33 cellular contexts compared by ENCODE assay signal in genomic region chr2:137183206-137183605, GRCh38.
DNase-seq lines count a peak whose midpoint lies in the region; ATAC-seq and TF ChIP-seq lines count a peak whose summit lies in the region.
"Had no signal": no experiment of that assay in that cellular context is flagged by ENCODE, and none has a peak within 500 bp of the region (broad histone marks: within the 10 kb centered on the region; RNA-seq: fewer than 3 reads in every experiment).

No MANE protein-coding gene starts in this region.

- no peak overlapping the region; a peak in 1 of 4 replicates for H3K27ac ChIP-seq in SK-N-SH (ENCODE audit: low read depth in 2 of 2, low read length in 1 of 2)
- H3K27ac ChIP-seq: 22Rv1; A549; BLaER1; BLaER1 treated with 17β-estradiol and CSF1 and Interleukin-3, amounts not matched to agents 10 nM and 100 nM; C4-2B had no signal

- no peaks in the 10 kb centered on the region for H3K9me2 ChIP-seq in SK-N-SH

- no peak for TF ChIP-seq CTCF in SK-N-SH (IDR thresholded peaks at IDR 0.05)

- H3K9me3 ChIP-seq in SK-N-SH: no peaks in the 10 kb centered on the region
- H3K9me3 ChIP-seq: A549, BE2C, Caco-2 had no signal

- no peaks in the 10 kb centered on the region for H4K20me1 ChIP-seq in SK-N-SH (ENCODE audit: insufficient read depth)
- H4K20me1 ChIP-seq: BLaER1; BLaER1 treated with 17β-estradiol and CSF1 and Interleukin-3, amounts not matched to agents 10 nM and 100 nM had no signal

- CTCF ChIA-PET in SK-N-SH (lab: Yijun Ruan, JAX): interaction anchor here (1.3 to 1.8 kb wide), 2 partner anchors 16 to 53 kb away, joined by 3 to 4 read pairs; no protein-coding TSS in a partner anchor

- H3K9ac ChIP-seq in SK-N-SH: no peak overlapping the region
- H3K9ac ChIP-seq: BLaER1; BLaER1 treated with 17β-estradiol and CSF1 and Interleukin-3, amounts not matched to agents 10 nM and 100 nM had no signal

- H3K27me3 ChIP-seq in SK-N-SH (ENCODE audit: insufficient read depth): no peaks in the 10 kb centered on the region
- H3K27me3 ChIP-seq: BE2C; BLaER1; BLaER1 treated with 17β-estradiol and CSF1 and Interleukin-3, amounts not matched to agents 10 nM and 100 nM had no signal

- no peaks in the 10 kb centered on the region for H3K79me2 ChIP-seq in SK-N-SH (ENCODE audit: insufficient read depth)

- TF ChIP-seq EP300 in SK-N-SH (IDR thresholded peaks at IDR 0.05; ENCODE audit: borderline replicate concordance in 1 of 2, low read depth in 1 of 2, low read length in 1 of 2): peak in 1 of 2 experiments; percentile 85; a peak in 2 of 4 replicates

- H3K4me3 ChIP-seq in SK-N-SH (ENCODE audit: low read depth in 2 of 2, low read length in 1 of 2): no peak overlapping the region
- H3K4me3 ChIP-seq: A549; BLaER1; BLaER1 treated with 17β-estradiol and CSF1 and Interleukin-3, amounts not matched to agents 10 nM and 100 nM had no signal

- H3K4me2 ChIP-seq in SK-N-SH: no peak overlapping the region
- H3K4me2 ChIP-seq: A549; BLaER1; BLaER1 treated with 17β-estradiol and CSF1 and Interleukin-3, amounts not matched to agents 10 nM and 100 nM had no signal

- peaks cover 0 to 12% of the 10 kb centered on the region in 2 experiments; a peak in 2 of 4 replicates for H3K4me1 ChIP-seq in SK-N-SH (ENCODE audit: control insufficient read depth in 1 of 2, insufficient read depth in 2 of 2, low read depth in 1 of 2, low read length in 1 of 2)
- H3K4me1 ChIP-seq: A549, BE2C had no signal

- H3K36me3 ChIP-seq in SK-N-SH (replicated peaks in 1 of 2; ENCODE audit: control insufficient read depth in 1 of 2, insufficient read depth in 2 of 2, low read length in 1 of 2): no peaks in the 10 kb centered on the region
- H3K36me3 ChIP-seq: BE2C; BLaER1; BLaER1 treated with 17β-estradiol and CSF1 and Interleukin-3, amounts not matched to agents 10 nM and 100 nM had no signal

- POLR2A ChIA-PET in SK-N-SH (lab: Yijun Ruan, JAX): no interaction called here

- 41% methylated on average over 2 of the region's 2 CpGs for WGBS in SK-N-SH (ENCODE audit: low lambda C conversion rate)

- H2AFZ ChIP-seq in SK-N-SH (ENCODE audit: low read depth): no peak overlapping the region

- H3F3A ChIP-seq in SK-N-SH (replicated peaks; ENCODE audit: insufficient read depth): peaks cover 10% of the 10 kb centered on the region

- ATAC-seq in SK-N-SH treated with all-trans-retinoic acid at 6 μM for 48 hours: no peak
- ATAC-seq: A549; CD8-positive, alpha-beta T cell had no signal

- TF ChIP-seq RAD21 in SK-N-SH (IDR thresholded peaks at IDR 0.05; ENCODE audit: low read length): no peak

- DNase-seq in NCI-H2171 treated with DMSO at 0.1 percent for 48 hours (lab: John Stamatoyannopoulos, UW) (peak; percentile 34), NCI-H2171 (lab: John Stamatoyannopoulos, UW) (no peak), SK-N-DZ (ENCODE audit: low spot score) (peak; percentile 6), SK-N-SH (peak; percentile 5), T1000 (lab: John Stamatoyannopoulos, UW) (no peak), NCI-H446 (lab: John Stamatoyannopoulos, UW) (no peak), dermis blood vessel endothelial cell (no peak)
- DNase-seq: 8988T; ACHN; AML-193; BE2C; C1 segment of cervical spinal cord; Caco-2; Calu3; CD4-positive, alpha-beta memory T cell; CD4-positive, alpha-beta T cell; CD4-positive, CD25-positive, alpha-beta regulatory T cell; CD8-positive, alpha-beta memory T cell; CD8-positive, alpha-beta T cell; COR-L47; DMS 273 treated with DMSO at 0.1 percent for 48 hours; DMS153; DMS53; DMS79; DMS79 treated with DMSO at 0.1 percent for 48 hours; DND-41; EL had no signal

TF ChIP-seq in SK-N-SH, 30 proteins besides CTCF, POLR2A, EP300 and RAD21:
- no peak for TF ChIP-seq TCF12 (IDR thresholded peaks at IDR 0.05)
- no peak for TF ChIP-seq USF2 (IDR thresholded peaks at IDR 0.05; ENCODE audit: borderline replicate concordance, low read depth, low read length)
- peak; percentile 81; the same call in 1 of the 2 replicates for TF ChIP-seq RCOR1 (IDR thresholded peaks at IDR 0.05; ENCODE audit: low read length)
- no peak for TF ChIP-seq FOSL2 (IDR thresholded peaks at IDR 0.05; ENCODE audit: borderline replicate concordance, low read depth)
- TF ChIP-seq SIN3A (IDR thresholded peaks at IDR 0.05; ENCODE audit: borderline replicate concordance, low read depth, low read length): no peak
- TF ChIP-seq GABPA (IDR thresholded peaks at IDR 0.05; ENCODE audit: low read depth): no peak
- no peak for TF ChIP-seq POLR2AphosphoS5 (IDR thresholded peaks at IDR 0.05; ENCODE audit: low read depth, low read length)
- TF ChIP-seq, protein P1, sequence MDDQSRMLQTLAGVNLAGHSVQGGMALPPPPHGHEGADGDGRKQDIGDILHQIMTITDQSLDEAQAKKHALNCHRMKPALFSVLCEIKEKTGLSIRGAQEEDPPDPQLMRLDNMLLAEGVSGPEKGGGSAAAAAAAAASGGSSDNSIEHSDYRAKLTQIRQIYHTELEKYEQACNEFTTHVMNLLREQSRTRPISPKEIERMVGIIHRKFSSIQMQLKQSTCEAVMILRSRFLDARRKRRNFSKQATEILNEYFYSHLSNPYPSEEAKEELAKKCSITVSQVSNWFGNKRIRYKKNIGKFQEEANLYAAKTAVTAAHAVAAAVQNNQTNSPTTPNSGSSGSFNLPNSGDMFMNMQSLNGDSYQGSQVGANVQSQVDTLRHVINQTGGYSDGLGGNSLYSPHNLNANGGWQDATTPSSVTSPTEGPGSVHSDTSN (IDR thresholded peaks at IDR 0.05): no peak
- TF ChIP-seq CHD2 (IDR thresholded peaks at IDR 0.05; ENCODE audit: low read length, partially characterized antibody): peak; percentile 71
- TF ChIP-seq GATA2 (CRISPR knock-in tag; IDR thresholded peaks at IDR 0.05): peak; percentile 81

TF ChIP-seq in SK-N-SH treated with all-trans-retinoic acid at 6 μM for 48 hours, 23 proteins besides CTCF, POLR2A, EP300 and RAD21 (continues in another document):
- TF ChIP-seq, protein P2, sequence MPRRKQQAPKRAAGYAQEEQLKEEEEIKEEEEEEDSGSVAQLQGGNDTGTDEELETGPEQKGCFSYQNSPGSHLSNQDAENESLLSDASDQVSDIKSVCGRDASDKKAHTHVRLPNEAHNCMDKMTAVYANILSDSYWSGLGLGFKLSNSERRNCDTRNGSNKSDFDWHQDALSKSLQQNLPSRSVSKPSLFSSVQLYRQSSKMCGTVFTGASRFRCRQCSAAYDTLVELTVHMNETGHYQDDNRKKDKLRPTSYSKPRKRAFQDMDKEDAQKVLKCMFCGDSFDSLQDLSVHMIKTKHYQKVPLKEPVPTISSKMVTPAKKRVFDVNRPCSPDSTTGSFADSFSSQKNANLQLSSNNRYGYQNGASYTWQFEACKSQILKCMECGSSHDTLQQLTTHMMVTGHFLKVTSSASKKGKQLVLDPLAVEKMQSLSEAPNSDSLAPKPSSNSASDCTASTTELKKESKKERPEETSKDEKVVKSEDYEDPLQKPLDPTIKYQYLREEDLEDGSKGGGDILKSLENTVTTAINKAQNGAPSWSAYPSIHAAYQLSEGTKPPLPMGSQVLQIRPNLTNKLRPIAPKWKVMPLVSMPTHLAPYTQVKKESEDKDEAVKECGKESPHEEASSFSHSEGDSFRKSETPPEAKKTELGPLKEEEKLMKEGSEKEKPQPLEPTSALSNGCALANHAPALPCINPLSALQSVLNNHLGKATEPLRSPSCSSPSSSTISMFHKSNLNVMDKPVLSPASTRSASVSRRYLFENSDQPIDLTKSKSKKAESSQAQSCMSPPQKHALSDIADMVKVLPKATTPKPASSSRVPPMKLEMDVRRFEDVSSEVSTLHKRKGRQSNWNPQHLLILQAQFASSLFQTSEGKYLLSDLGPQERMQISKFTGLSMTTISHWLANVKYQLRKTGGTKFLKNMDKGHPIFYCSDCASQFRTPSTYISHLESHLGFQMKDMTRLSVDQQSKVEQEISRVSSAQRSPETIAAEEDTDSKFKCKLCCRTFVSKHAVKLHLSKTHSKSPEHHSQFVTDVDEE (CRISPR knock-in tag; IDR thresholded peaks at IDR 0.05): peak; percentile 46; the same call in 1 of the 2 replicates
- TF ChIP-seq CSRNP3 (CRISPR knock-in tag; IDR thresholded peaks at IDR 0.05) (no peak), ESRRG (CRISPR knock-in tag; IDR thresholded peaks at IDR 0.05) (no peak), GLIS3 (CRISPR knock-in tag; IDR thresholded peaks at IDR 0.05) (no peak), ZNF8 (CRISPR knock-in tag; IDR thresholded peaks at IDR 0.05) (no peak), ZNF70 (CRISPR knock-in tag; IDR thresholded peaks at IDR 0.05) (no peak), RARB (CRISPR knock-in tag; IDR thresholded peaks at IDR 0.05) (no peak), OSR1 (CRISPR knock-in tag; IDR thresholded peaks at IDR 0.05) (no peak), PPARA (CRISPR knock-in tag; IDR thresholded peaks at IDR 0.05; ENCODE audit: borderline replicate concordance) (no peak), TCF4 (CRISPR knock-in tag; IDR thresholded peaks at IDR 0.05; ENCODE audit: borderline replicate concordance) (peak; percentile 83)
- TF ChIP-seq, protein P3, sequence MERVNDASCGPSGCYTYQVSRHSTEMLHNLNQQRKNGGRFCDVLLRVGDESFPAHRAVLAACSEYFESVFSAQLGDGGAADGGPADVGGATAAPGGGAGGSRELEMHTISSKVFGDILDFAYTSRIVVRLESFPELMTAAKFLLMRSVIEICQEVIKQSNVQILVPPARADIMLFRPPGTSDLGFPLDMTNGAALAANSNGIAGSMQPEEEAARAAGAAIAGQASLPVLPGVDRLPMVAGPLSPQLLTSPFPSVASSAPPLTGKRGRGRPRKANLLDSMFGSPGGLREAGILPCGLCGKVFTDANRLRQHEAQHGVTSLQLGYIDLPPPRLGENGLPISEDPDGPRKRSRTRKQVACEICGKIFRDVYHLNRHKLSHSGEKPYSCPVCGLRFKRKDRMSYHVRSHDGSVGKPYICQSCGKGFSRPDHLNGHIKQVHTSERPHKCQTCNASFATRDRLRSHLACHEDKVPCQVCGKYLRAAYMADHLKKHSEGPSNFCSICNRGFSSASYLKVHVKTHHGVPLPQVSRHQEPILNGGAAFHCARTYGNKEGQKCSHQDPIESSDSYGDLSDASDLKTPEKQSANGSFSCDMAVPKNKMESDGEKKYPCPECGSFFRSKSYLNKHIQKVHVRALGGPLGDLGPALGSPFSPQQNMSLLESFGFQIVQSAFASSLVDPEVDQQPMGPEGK (CRISPR knock-in tag; IDR thresholded peaks at IDR 0.05; ENCODE audit: borderline replicate concordance): no peak

Comparison
In these comparisons a context has a peak if more than half of its experiments do, and no peak if none do; other contexts are left out.
1. DNase-seq: peak in NCI-H2171 treated with DMSO at 0.1 percent for 48 hours (single experiment), SK-N-DZ (single experiment) and SK-N-SH (single experiment); none in NCI-H2171 (single experiment), T1000 (single experiment), NCI-H446 (0 of 2) and dermis blood vessel endothelial cell (single experiment).